Comparison of ENCODE assay signal across 12 cellular contexts in the genomic region with DNA sequence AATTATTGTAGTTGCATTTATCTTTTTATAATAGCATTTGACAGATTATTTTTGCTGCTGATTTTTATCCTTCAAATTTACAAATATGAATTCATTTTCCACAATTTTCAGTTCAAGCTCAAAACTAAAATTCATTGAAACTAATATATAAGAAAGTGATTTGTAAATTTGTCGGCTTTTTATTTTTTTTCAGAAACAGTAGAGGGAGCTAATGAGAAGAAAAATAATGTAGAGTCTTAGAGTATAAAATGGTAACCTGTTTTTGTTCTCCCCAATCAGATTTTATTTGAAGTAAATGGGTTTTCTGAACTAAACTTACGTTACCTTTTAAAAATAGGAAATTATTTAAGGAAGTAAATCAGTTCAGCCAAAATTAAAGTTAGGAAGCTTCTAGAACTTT. TPM values are rescaled to one million over a fixed set of nuclear protein-coding genes. Genes with fewer than 3 reads are reported as not detected.
DNase-seq lines count a peak whose midpoint lies in the region; ATAC-seq, FAIRE-seq and TF ChIP-seq lines count a peak whose summit lies in the region.
"Had no signal": no experiment of that assay in that cellular context is flagged by ENCODE, and none has a peak within 500 bp of the region (broad histone marks: within the 10 kb centered on the region; RNA-seq: fewer than 3 reads in every experiment).

No MANE protein-coding gene starts in this region.

- H3K4me1 ChIP-seq in GM23248 (ENCODE audit: insufficient read depth) (no peaks in the 10 kb centered on the region), lower lobe of right lung (no peaks in the 10 kb centered on the region)
- H3K4me1 ChIP-seq: tibial artery had no signal

- peak; percentile 88 for FAIRE-seq in TTC549 (lab: Jason Lieb, UNC)

- H4K20me1 ChIP-seq in GM23248 (ENCODE audit: insufficient read depth): no peaks in the 10 kb centered on the region; the same call in 1 of the 2 replicates

- no peak overlapping the region for H2AFZ ChIP-seq in GM23248

- peaks cover 25% of the 10 kb centered on the region; the same call in 1 of the 2 replicates for H3F3A ChIP-seq in GM23248 (ENCODE audit: insufficient read depth)

- no peak overlapping the region for H3K9ac ChIP-seq in GM23248

- H3K79me2 ChIP-seq in GM23248 (ENCODE audit: insufficient read depth): peaks cover 94% of the 10 kb centered on the region

- no peaks in the 10 kb centered on the region for H3K27me3 ChIP-seq in BJ (ENCODE audit: control insufficient read depth, insufficient read depth, low read length)
- no peaks in the 10 kb centered on the region for H3K27me3 ChIP-seq in GM23248 (replicated peaks; ENCODE audit: insufficient read depth)
- H3K27me3 ChIP-seq in lower lobe of right lung (ENCODE audit: low read depth): no peaks in the 10 kb centered on the region
- H3K27me3 ChIP-seq: tibial artery had no signal

- H3K9me2 ChIP-seq in GM23248 (ENCODE audit: insufficient read depth): no peaks in the 10 kb centered on the region

- no peak overlapping the region for H3K4me2 ChIP-seq in GM23248 (ENCODE audit: unreplicated experiment)

- 97 to 99% methylated on average over 2 of the region's 2 CpGs for WGBS in GM23248 (ENCODE audit: low coverage in 1 of 2, low lambda C conversion rate in 2 of 2, missing lambda C conversion rate in 2 of 2), 2 experiments

- H3K27ac ChIP-seq in GM23248 (no peak overlapping the region), lower lobe of right lung (no peak overlapping the region)
- H3K27ac ChIP-seq: tibial artery had no signal

- H3K9me3 ChIP-seq in GM23248 (ENCODE audit: low read depth) (no peaks in the 10 kb centered on the region), lower lobe of right lung (no peaks in the 10 kb centered on the region)
- H3K9me3 ChIP-seq: tibial artery had no signal

- intact Hi-C loops in lower lobe of right lung (cut with DNase I): no loop called here

- ATAC-seq in lower lobe of right lung: no peak
- no peak for ATAC-seq in GM21619 (IDR thresholded peaks at IDR 0.05; ENCODE audit: unreplicated experiment)
- no peak for ATAC-seq in HG03460 (IDR thresholded peaks at IDR 0.05; ENCODE audit: unreplicated experiment)
- ATAC-seq: left colon had no signal

- in situ Hi-C loops in GM23248 (cut with MboI): no loop called here

- POLR2A ChIA-PET in BJ (lab: Charles Lee): no interaction called here

- TF ChIP-seq CTCF in BJ (IDR thresholded peaks at IDR 0.05; ENCODE audit: insufficient read depth, low read depth, low read length): peak; percentile 27
- TF ChIP-seq CTCF in lower lobe of right lung (IDR thresholded peaks at IDR 0.05): peak; percentile 35

- CTCF ChIA-PET in BJ (lab: Yijun Ruan, JAX): interaction anchor here (1.3 to 1.8 kb wide), 2 partner anchors 16 to 665 kb away, joined by 4 to 9 read pairs; no protein-coding TSS in a partner anchor

- H3K4me3 ChIP-seq in BJ (ENCODE audit: low read depth, low read length) (no peak overlapping the region), GM23248 (no peak overlapping the region), lower lobe of right lung (no peak overlapping the region)
- H3K4me3 ChIP-seq: tibial artery had no signal

- DNase-seq in BJ (ENCODE audit: low read depth): no peak
- peak; percentile 43 for DNase-seq in GM23248
- DNase-seq in lower lobe of right lung: no peak
- no peak for DNase-seq in iPS-NIHi11 (ENCODE audit: low spot score)
- no peak for DNase-seq in NCI-H1930 (lab: John Stamatoyannopoulos, UW)
- DNase-seq: activated CD8-positive, alpha-beta memory T cell treated with anti-CD3 and anti-CD28 coated beads, Interleukin-2, amount 50 U/mL, for 4 hours; left colon; RPMI8226; tibial artery had no signal

- peaks cover 3% of the 10 kb centered on the region; the same call in 1 of the 2 replicates for H3K36me3 ChIP-seq in BJ (ENCODE audit: control insufficient read depth, insufficient read depth, low read length)
- peaks cover 88% of the 10 kb centered on the region for H3K36me3 ChIP-seq in GM23248 (ENCODE audit: low read depth)
- peaks cover 94% of the 10 kb centered on the region for H3K36me3 ChIP-seq in lower lobe of right lung

RNA-seq across cellular contexts. Expression of a gene that starts 19.2 kb away (rescaled TPM):
- 71.3 and 84.0 TPM in 2 replicates for polyA plus RNA-seq in BJ (2011; rRNA removed)
- polyA minus RNA-seq in BJ (2011; rRNA and poly(A)+ RNA removed): 69.9 and 92.2 TPM in 2 replicates
- 51.3 and 61.2 TPM in 2 replicates for total RNA-seq in GM23248 (2014; rRNA removed; shearing (Covaris generic))
- polyA plus RNA-seq in GM23248 (2016; fragmentation: Nextera tagmentation; extraction: Ambion mirVana): 64.3 and 66.1 TPM in 2 replicates
- total RNA-seq in lower lobe of right lung: 49.7 TPM
